Comparison of ENCODE assay signal across 1 cellular context in genomic region chr1:32892368-32893197, GRCh38.
TF ChIP-seq lines count a peak whose summit lies in the region.

No MANE protein-coding gene starts in this region.

TF ChIP-seq in SK-N-SH, 30 proteins besides CTCF, POLR2A, EP300 and RAD21 (continued from another document):
- TF ChIP-seq TAF1 (IDR thresholded peaks at IDR 0.05; ENCODE audit: borderline replicate concordance, low read depth, low read length) (no peak), GATA2 (CRISPR knock-in tag; IDR thresholded peaks at IDR 0.05) (no peak), CHD2 (IDR thresholded peaks at IDR 0.05; ENCODE audit: low read length, partially characterized antibody) (no peak), USF2 (IDR thresholded peaks at IDR 0.05; ENCODE audit: borderline replicate concordance, low read depth, low read length) (no peak)
